Comparison of ENCODE assay signal across 9 cellular contexts in the genomic region with DNA sequence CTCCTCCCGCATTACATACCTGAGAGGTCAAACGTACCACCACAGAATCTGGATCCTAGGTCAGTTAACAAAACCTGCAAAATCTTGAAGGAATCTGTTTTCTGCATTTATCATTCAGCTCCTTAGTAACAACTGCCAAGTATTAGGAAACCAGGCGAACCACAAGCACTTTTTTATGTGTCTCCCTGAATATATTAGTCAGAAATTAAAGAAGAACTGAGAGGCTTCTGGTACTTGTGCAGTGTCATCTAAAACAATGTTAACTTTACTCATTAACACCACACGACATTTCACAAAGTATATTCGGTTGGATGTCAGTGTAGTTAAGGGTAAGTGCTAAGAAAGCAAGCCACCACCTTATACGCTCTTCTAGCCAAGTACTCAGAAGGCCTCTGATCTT. TPM values are rescaled to one million over a fixed set of nuclear protein-coding genes. Genes with fewer than 3 reads are reported as not detected.
DNase-seq lines count a peak whose midpoint lies in the region; ATAC-seq, FAIRE-seq and TF ChIP-seq lines count a peak whose summit lies in the region.
"Had no signal": no experiment of that assay in that cellular context is flagged by ENCODE, and none has a peak within 500 bp of the region (broad histone marks: within the 10 kb centered on the region; RNA-seq: fewer than 3 reads in every experiment).

No MANE protein-coding gene starts in this region.

- no peak for ATAC-seq in naive thymus-derived CD8-positive, alpha-beta T cell
- ATAC-seq in GM18505 (IDR thresholded peaks at IDR 0.05; ENCODE audit: unreplicated experiment) = no peak

- WGBS in mammary epithelial cell (ENCODE audit: low coverage, missing lambda C conversion rate) = 20% methylated on average over 6 of the region's 6 CpGs

- TSS peak; percentile 12 for BruUV-seq in mammary epithelial cell (replicated peaks; lab: Mats Ljungman, UMichigan)

- H3K27me3 Mint-ChIP-seq in naive thymus-derived CD8-positive, alpha-beta T cell = no peaks in the 10 kb centered on the region

- H2AFZ ChIP-seq in mammary epithelial cell (ENCODE audit: low read depth, low read length) = no peak overlapping the region

- POLR2A ChIA-PET in naive thymus-derived CD8-positive, alpha-beta T cell (lab: Charles Lee) = no interaction called here

- intact Hi-C loops in mammary epithelial cell (cut with micrococcal nuclease) = loop anchor here (2.0 kb wide), 1 partner anchor 61 kb away; no protein-coding TSS in a partner anchor

- no peak for TF ChIP-seq POLR2A in GM18505 (IDR thresholded peaks at IDR 0.05; ENCODE audit: borderline replicate concordance, extremely low read depth, insufficient read depth, insufficient read length)

- peak overlapping the region in 2 of 10 donors; percentile 78 to 84 for H3K27ac Mint-ChIP-seq in naive thymus-derived CD8-positive, alpha-beta T cell

- H3K9ac ChIP-seq in HUES6 (ENCODE audit: low read length) (no peak overlapping the region), mammary epithelial cell (ENCODE audit: insufficient read depth, low read length) (peak overlapping the region; percentile 94)

- peak overlapping the region; percentile 92 for H3K4me2 ChIP-seq in mammary epithelial cell (ENCODE audit: insufficient read depth, low read depth, low read length)

- peaks cover 42 to 88% (median 85%) of the 10 kb centered on the region in 4 donors for H3K4me1 Mint-ChIP-seq in naive thymus-derived CD8-positive, alpha-beta T cell

- dilution Hi-C loops in mammary epithelial cell (cut with HindIII; ENCODE audit: low sequenced_read_pairs) = no loop called here

- H3K9me3 Mint-ChIP-seq in naive thymus-derived CD8-positive, alpha-beta T cell = no peaks in the 10 kb centered on the region

- H3K4me3 ChIP-seq in AG10803 (ENCODE audit: low read length) (peak overlapping the region; percentile 94), HUES6 (ENCODE audit: low read depth, low read length) (peak overlapping the region; percentile 95), mammary epithelial cell (replicated peaks in 1 of 3; ENCODE audit: insufficient read depth in 1 of 3, low read depth in 2 of 3, low read length in 3 of 3) (peak overlapping the region; percentile 86 to 97 (median 97))

- no peak for FAIRE-seq in D721Med (lab: Jason Lieb, UNC)

- DNase-seq in AG10803 (ENCODE audit: low read depth) (peak; percentile 60), mammary epithelial cell (peak; percentile 40), D721Med (ENCODE audit: insufficient read length, low spot score) (no peak), NCI-H2029 (lab: John Stamatoyannopoulos, UW) (no peak), C1 segment of cervical spinal cord (lab: John Stamatoyannopoulos, UW) (no peak)
- no peak for DNase-seq in naive thymus-derived CD8-positive, alpha-beta T cell
- DNase-seq: NCI-H1694 had no signal

- H3K4me1 ChIP-seq in HUES6 (ENCODE audit: control insufficient read depth, insufficient read depth, low read length) (peaks cover 43% of the 10 kb centered on the region), mammary epithelial cell (ENCODE audit: insufficient read depth, low read length) (peaks cover 69% of the 10 kb centered on the region)

- TF ChIP-seq CTCF in AG10803 (conservative IDR thresholded peaks at IDR 0.05; ENCODE audit: low read length) = no peak
- TF ChIP-seq CTCF in mammary epithelial cell (conservative IDR thresholded peaks at IDR 0.05 in 1 of 2, IDR thresholded peaks at IDR 0.05 in 1 of 2; ENCODE audit: extremely low read depth in 1 of 2, insufficient read depth in 1 of 2, low read depth in 1 of 2, low read length in 2 of 2) = no peak
- TF ChIP-seq CTCF in D721Med (IDR thresholded peaks at IDR 0.05; ENCODE audit: insufficient read depth, missing control alignments) = no peak

- H3K79me2 ChIP-seq in mammary epithelial cell (ENCODE audit: insufficient read depth, low read length) = peaks cover 74% of the 10 kb centered on the region

- peak overlapping the region in 9 of 10 donors; percentile 85 to 99 (median 95) for H3K4me3 Mint-ChIP-seq in naive thymus-derived CD8-positive, alpha-beta T cell

- in situ Hi-C loops in mammary epithelial cell (cut with MboI; ENCODE audit: low sequenced_read_pairs in 2 of 2) = no loop called here

- CTCF ChIA-PET in mammary epithelial cell (lab: Charles Lee; ENCODE audit: low non-redundant PET) = no interaction called here

- H3K9me3 ChIP-seq in HUES6 (ENCODE audit: control insufficient read depth, insufficient read depth, low read depth, low read length) (no peaks in the 10 kb centered on the region), mammary epithelial cell (replicated peaks; ENCODE audit: insufficient read depth, low read length) (no peaks in the 10 kb centered on the region)

- H3K36me3 Mint-ChIP-seq in naive thymus-derived CD8-positive, alpha-beta T cell = peaks cover 0 to 5% (median 0%) of the 10 kb centered on the region in 3 donors

- H3K27ac ChIP-seq in HUES6 (ENCODE audit: low read depth, low read length) = no peak overlapping the region
- H3K27ac ChIP-seq in mammary epithelial cell (ENCODE audit: insufficient read depth, low read depth, low read length) = peak overlapping the region; percentile 98

- no peaks in the 10 kb centered on the region for H4K20me1 ChIP-seq in mammary epithelial cell (ENCODE audit: insufficient read depth, low read length)

- H3K36me3 ChIP-seq in HUES6 (ENCODE audit: control insufficient read depth, insufficient read depth, low read length) (peaks cover 6% of the 10 kb centered on the region; the same call in 1 of the 2 replicates), mammary epithelial cell (ENCODE audit: insufficient read depth, low read length) (no peaks in the 10 kb centered on the region)

- H3K27me3 ChIP-seq in HUES6 (ENCODE audit: control insufficient read depth, insufficient read depth, low read length) (no peaks in the 10 kb centered on the region), mammary epithelial cell (ENCODE audit: insufficient read depth, low read length) (no peaks in the 10 kb centered on the region)

RNA-seq across cellular contexts. Expression of a gene that starts 2.5 kb away (rescaled TPM):
- 10 to 100 TPM; 52.4 to 76.0 TPM for total RNA-seq in mammary epithelial cell
- 31.9 TPM for polyA plus RNA-seq in mammary epithelial cell
- polyA minus RNA-seq in mammary epithelial cell = 65.6 TPM
- 10 to 100 TPM; 22.7 to 23.6 TPM for total RNA-seq in naive thymus-derived CD8-positive, alpha-beta T cell
- polyA plus RNA-seq in naive thymus-derived CD8-positive, alpha-beta T cell = 1 to 10 TPM; 3.6 to 4.4 (median 4.2) TPM

Comparison
In these comparisons a context has a peak if more than half of its experiments do, and no peak if none do; other contexts are left out.
1. DNase-seq: peak in AG10803 (single experiment) and mammary epithelial cell (single experiment); none in naive thymus-derived CD8-positive, alpha-beta T cell (0 of 10), D721Med (single experiment), NCI-H2029 (single experiment) and C1 segment of cervical spinal cord (0 of 14).
2. Peak in every context shown above with its lines, with median percentiles within 50 percentile points of each other: H3K4me3 ChIP-seq.